18 cellular contexts compared by ENCODE assay signal in the genomic region with DNA sequence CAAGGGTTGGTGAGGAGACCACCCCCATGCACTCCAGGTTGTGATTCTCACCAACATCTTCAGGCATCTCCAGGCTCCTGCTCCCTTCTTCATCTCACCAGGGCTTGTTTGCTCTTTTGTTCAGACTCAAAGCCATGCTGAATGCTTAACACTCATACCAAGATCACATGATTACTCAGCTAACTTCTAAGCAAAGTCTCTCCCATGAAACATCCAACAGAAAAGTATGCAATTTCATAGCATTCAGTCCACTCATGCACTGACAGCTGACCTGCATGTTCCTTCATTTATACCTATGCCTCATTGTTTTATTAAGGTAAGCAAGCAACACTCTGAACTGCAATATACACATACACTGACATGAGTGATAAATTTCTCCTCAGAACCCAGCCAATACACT.
"Had no signal": no experiment of that assay in that cellular context is flagged by ENCODE, and none has a peak within 500 bp of the region (broad histone marks: within the 10 kb centered on the region; RNA-seq: fewer than 3 reads in every experiment).

No MANE protein-coding gene starts in this region.

- DNase-seq: activated CD4-positive, alpha-beta T cell treated with anti-CD3 and anti-CD28 coated beads, Interleukin-2, amount 50 U/mL, for 48 hours; activated naive CD4-positive, alpha-beta T cell treated with Interleukin-2 at 50 U/mL for 16 hours; activated naive CD8-positive, alpha-beta T cell treated with anti-CD3 and anti-CD28 coated beads for 36 hours; activated T-cell treated with anti-CD3 and anti-CD28 coated beads, Interleukin-2, amount 50 U/mL, for 48 hours; amniotic stem cell; effector CD8-positive, alpha-beta T cell; heart left ventricle; islet precursor cell; left colon; midbrain; natural killer cell; right cardiac atrium; stimulated activated CD4-positive, alpha-beta T cell treated with anti-CD3 and anti-CD28 coated beads, Interleukin-4, amount 100 ng/mL, for 24 hours; stimulated activated naive CD8-positive, alpha-beta T cell treated with anti-CD3 and anti-CD28 coated beads, Interleukin-15, Interleukin-2, amounts not matched to agents 100 U/mL and 50 U/mL, for 24 hours; T-helper 9 cell had no signal

- ATAC-seq: heart left ventricle; left colon; natural killer cell; right cardiac atrium; stimulated activated naive CD8-positive, alpha-beta T cell treated with anti-CD3 and anti-CD28 coated beads, Interleukin-15, Interleukin-2, amounts not matched to agents 100 U/mL and 50 U/mL, for 24 hours; WTC11 had no signal

- H3K4me3 ChIP-seq: esophagus muscularis mucosa, heart left ventricle, prostate gland had no signal

- H3K36me3 ChIP-seq: esophagus muscularis mucosa, heart left ventricle, prostate gland had no signal

- H3K4me1 ChIP-seq: heart left ventricle, prostate gland had no signal

- H3K27me3 ChIP-seq: esophagus muscularis mucosa had no signal

- H3K9me3 ChIP-seq: esophagus muscularis mucosa, prostate gland had no signal

- H3K27ac ChIP-seq: esophagus muscularis mucosa, heart left ventricle, prostate gland had no signal
